Comparison of ENCODE assay signal across 8 cellular contexts in genomic region chr17:68035131-68035522, GRCh38.
DNase-seq lines count a peak whose midpoint lies in the region; TF ChIP-seq lines count a peak whose summit lies in the region.

No MANE protein-coding gene starts in this region.

- H3K36me3 Mint-ChIP-seq in activated naive CD8-positive, alpha-beta T cell: peaks cover 4% of the 10 kb centered on the region

- peak overlapping the region; percentile 97 for H3K4me3 Mint-ChIP-seq in activated naive CD8-positive, alpha-beta T cell

- DNase-seq in DMS53 (lab: John Stamatoyannopoulos, UW) (peak; percentile 99), GOT3 (lab: John Stamatoyannopoulos, UW) (peak; percentile 83), LNCaP clone FGC (ENCODE audit: low read depth) (no peak), T follicular helper cell (ENCODE audit: low read depth) (peak; percentile 84), inferior parietal cortex (ENCODE audit: extremely low spot score) (peak; percentile 93), erythroblast (lab: John Stamatoyannopoulos, UW) (no peak)
- peak; percentile 84 for DNase-seq in stimulated activated CD4-positive, alpha-beta T cell treated with anti-CD3 and anti-CD28 coated beads, Interleukin-2, amount 100 ng/mL, for 48 hours

- peaks cover 16% of the 10 kb centered on the region for H3K4me1 Mint-ChIP-seq in activated naive CD8-positive, alpha-beta T cell (ENCODE audit: low read depth)

- no peaks in the 10 kb centered on the region for H3K9me3 Mint-ChIP-seq in activated naive CD8-positive, alpha-beta T cell (ENCODE audit: low read depth)

- no peak for TF ChIP-seq POLR2A in erythroblast (IDR thresholded peaks at IDR 0.05; ENCODE audit: low read length)

- peak overlapping the region; percentile 93 for H3K27ac Mint-ChIP-seq in activated naive CD8-positive, alpha-beta T cell

- no peaks in the 10 kb centered on the region for H3K27me3 Mint-ChIP-seq in activated naive CD8-positive, alpha-beta T cell

- H3K4me3 ChIP-seq in LNCaP clone FGC (ENCODE audit: low read depth, low read length): peak overlapping the region; percentile 48

- no peak for TF ChIP-seq CTCF in LNCaP clone FGC (IDR thresholded peaks at IDR 0.05; ENCODE audit: control insufficient read depth, extremely low read depth, insufficient read depth)

Comparison
In these comparisons a context has a peak if more than half of its experiments do, and no peak if none do; other contexts are left out.
1. DNase-seq: peak in DMS53 (single experiment), GOT3 (single experiment), T follicular helper cell (single experiment), inferior parietal cortex (single experiment) and stimulated activated CD4-positive, alpha-beta T cell treated with anti-CD3 and anti-CD28 coated beads, Interleukin-2, amount 100 ng/mL, for 48 hours (2 of 2); none in LNCaP clone FGC (single experiment) and erythroblast (0 of 2).